Comparison of ENCODE assay signal across 33 cellular contexts in genomic region chr5:159294921-159295320, GRCh38. TPM values are rescaled to one million over a fixed set of nuclear protein-coding genes. Genes with fewer than 3 reads are reported as not detected.
"Had no signal": no experiment of that assay in that cellular context is flagged by ENCODE, and none has a peak within 500 bp of the region (broad histone marks: within the 10 kb centered on the region; RNA-seq: fewer than 3 reads in every experiment).

No MANE protein-coding gene starts in this region.

- H3K36me3 ChIP-seq: neural progenitor cell, ovary, spleen, suprapubic skin, tibial artery, transverse colon, upper lobe of right lung, vagina had no signal

- H3K4me1 ChIP-seq: neural progenitor cell, parathyroid adenoma, psoas muscle, spleen, suprapubic skin, testis, tibial artery, transverse colon, upper lobe of right lung, vagina had no signal

- H3K4me2 ChIP-seq: neural progenitor cell, smooth muscle cell had no signal

- DNase-seq: natural killer cell; occipital lobe; ovary; posterior cingulate gyrus; psoas muscle; right cardiac atrium; spleen; stimulated activated CD4-positive, alpha-beta T cell treated with anti-CD3 and anti-CD28 coated beads, Interleukin-12 subunit alpha, Interleukin-12 subunit beta, amount 100 ng/mL, for 4 hours; stimulated activated CD4-positive, alpha-beta T cell treated with anti-CD3 and anti-CD28 coated beads, Interleukin-1b, Interleukin-23, amount 100 ng/mL, for 48 hours; stimulated activated CD4-positive, alpha-beta T cell treated with anti-CD3 and anti-CD28 coated beads, Interleukin-4, amount 100 ng/mL, for 1 hour; stimulated activated CD4-positive, alpha-beta T cell treated with anti-CD3 and anti-CD28 coated beads, Interleukin-4, amount 100 ng/mL, for 4 hours; stimulated activated CD8-positive, alpha-beta memory T cell treated with anti-CD3 and anti-CD28 coated beads, Interleukin-4, amount 100 ng/mL, for 48 hours; stimulated activated naive CD4-positive, alpha-beta T cell; stimulated activated naive CD8-positive, alpha-beta T cell treated with anti-CD3 and anti-CD28 coated beads, Interleukin-15, amount 100 ng/mL, for 72 hours; stimulated activated naive CD8-positive, alpha-beta T cell treated with anti-CD3 and anti-CD28 coated beads, Interleukin-15, Interleukin-2, amounts not matched to agents 100 U/mL and 50 U/mL, for 24 hours; substantia nigra; testis; tibial artery; transverse colon; upper lobe of right lung had no signal

- ATAC-seq: natural killer cell; psoas muscle; right cardiac atrium; sciatic nerve; stimulated activated memory B cell treated with anti-CD40 and anti-IgM and Interleukin-4, amounts not matched to agents 10 μg/mL and 1 μg/mL and 100 μg/mL, for 72 hours; stimulated activated naive CD8-positive, alpha-beta T cell treated with anti-CD3 and anti-CD28 coated beads, Interleukin-15, amount 100 ng/mL, for 72 hours; stimulated activated naive CD8-positive, alpha-beta T cell treated with anti-CD3 and anti-CD28 coated beads, Interleukin-15, Interleukin-2, amounts not matched to agents 100 U/mL and 50 U/mL, for 24 hours; upper lobe of right lung had no signal

- H3K79me2 ChIP-seq: parathyroid adenoma had no signal

- H3K9me3 ChIP-seq: ovary, suprapubic skin, testis, vagina had no signal

- H3K9ac ChIP-seq: neural progenitor cell, parathyroid adenoma had no signal

- H3K27me3 ChIP-seq: neural progenitor cell, ovary, spleen, suprapubic skin, testis, tibial artery, transverse colon, upper lobe of right lung, vagina had no signal

- H3K4me3 ChIP-seq: neural progenitor cell, ovary, psoas muscle, skin epidermis, smooth muscle cell, spleen, suprapubic skin, testis, tibial artery, transverse colon, upper lobe of right lung, vagina had no signal

- H3K27ac ChIP-seq: neural progenitor cell, ovary, parathyroid adenoma, psoas muscle, skin epidermis, spleen, suprapubic skin, testis, tibial artery, transverse colon, upper lobe of right lung, vagina had no signal

- H2AFZ ChIP-seq: neural progenitor cell, parathyroid adenoma had no signal

RNA-seq across cellular contexts. Expression of gene IL12B, which starts 35.4 kb away (rescaled TPM):
- total RNA-seq: natural killer cell, occipital lobe, osteoblast, ovary, progenitor cell of endocrine pancreas, psoas muscle, renal cortical epithelial cell, right cardiac atrium, sciatic nerve, smooth muscle cell, suprapubic skin, testis, transverse colon, upper lobe of right lung, urinary bladder, vagina had no signal
- polyA plus RNA-seq: neural cell, ovary, psoas muscle, right cardiac atrium, smooth muscle cell, urinary bladder had no signal
